8 cellular contexts compared by ENCODE assay signal in genomic region chr11:35412285-35412684, GRCh38. TPM values are rescaled to one million over a fixed set of nuclear protein-coding genes. Genes with fewer than 3 reads are reported as not detected.
DNase-seq lines count a peak whose midpoint lies in the region; ATAC-seq and TF ChIP-seq lines count a peak whose summit lies in the region.

No MANE protein-coding gene starts in this region.

- peaks cover 48% of the 10 kb centered on the region for H3K27me3 ChIP-seq in CD4-positive, alpha-beta T cell (ENCODE audit: control insufficient read depth, insufficient read depth, low read length)
- peaks cover 24% of the 10 kb centered on the region for H3K27me3 ChIP-seq in kidney epithelial cell (ENCODE audit: control insufficient read depth, insufficient read depth, low read length)

- intact Hi-C loops in CD4-positive, alpha-beta T cell (cut with DNase I, micrococcal nuclease), result loop anchor here (5.0 to 10.0 kb wide), 2 partner anchors 825 to 907 kb away; no protein-coding TSS in a partner anchor

- in situ Hi-C loops in SK-MEL-5 (cut with HindIII; ENCODE audit: low pct_unique_long_range_greater_than_20kb, low sequenced_read_pairs), result no loop called here

- H3K27ac Mint-ChIP-seq in CD4-positive, alpha-beta T cell, result no peak overlapping the region

- no peak overlapping the region for H3K4me3 ChIP-seq in HEK293 (ENCODE audit: low read depth, low read length)
- H3K4me3 ChIP-seq in kidney epithelial cell (ENCODE audit: low read depth, low read length), result no peak overlapping the region

- no peak overlapping the region for H3K4me3 Mint-ChIP-seq in CD4-positive, alpha-beta T cell

- H3K9me3 ChIP-seq in CD4-positive, alpha-beta T cell (ENCODE audit: control insufficient read depth, low read length), result no peaks in the 10 kb centered on the region
- no peaks in the 10 kb centered on the region for H3K9me3 ChIP-seq in HEK293 (ENCODE audit: control insufficient read depth, insufficient read depth, low read depth, low read length)

- peaks cover 57% of the 10 kb centered on the region for H3K27me3 Mint-ChIP-seq in CD4-positive, alpha-beta T cell

- no peak overlapping the region for H3K27ac ChIP-seq in CD4-positive, alpha-beta T cell (ENCODE audit: low read depth, low read length)
- H3K27ac ChIP-seq in HEK293 (ENCODE audit: extremely low read depth, low read depth, low read length), result no peak overlapping the region

- POLR2A ChIA-PET in CD4-positive, alpha-beta T cell (lab: Charles Lee), result no interaction called here
- POLR2A ChIA-PET in HEK293 (lab: Yijun Ruan, JAX), result no interaction called here

- no peaks in the 10 kb centered on the region for H3K36me3 Mint-ChIP-seq in CD4-positive, alpha-beta T cell (ENCODE audit: low read depth)

- no peaks in the 10 kb centered on the region for H3K4me1 ChIP-seq in HEK293 (ENCODE audit: control insufficient read depth, insufficient read depth, low read length)

- TF ChIP-seq CTCF in CD4-positive, alpha-beta T cell (IDR thresholded peaks at IDR 0.05), result peak; percentile 39
- TF ChIP-seq CTCF in HEK293 (tag by site-specific recombination; IDR thresholded peaks at IDR 0.05) (no peak), kidney epithelial cell (IDR thresholded peaks at IDR 0.05; ENCODE audit: insufficient read depth, low read length, poor library complexity, severe bottlenecking) (peak; percentile 51)

- no peak for DNase-seq in CD4-positive, alpha-beta T cell
- DNase-seq in SK-MEL-5 (ENCODE audit: low read depth, low spot score) (peak; percentile 72), kidney epithelial cell (ENCODE audit: low read depth) (no peak), OCI-M2 (lab: John Stamatoyannopoulos, UW; ENCODE audit: unreplicated experiment) (no peak), NCI-H146 treated with DMSO at 0.1 percent for 48 hours (lab: John Stamatoyannopoulos, UW; ENCODE audit: unreplicated experiment) (no peak)
- DNase-seq in stimulated activated naive CD4-positive, alpha-beta T cell (lab: John Stamatoyannopoulos, UW), result no peak

- CTCF ChIA-PET in CD4-positive, alpha-beta T cell (lab: Charles Lee), result no interaction called here
- CTCF ChIA-PET in HEK293 (lab: Yijun Ruan, JAX), result interaction anchor here (0.6 to 2.0 kb wide), 16 partner anchors 9 to 1009 kb away, joined by 3 to 13 read pairs (median 4); no protein-coding TSS in a partner anchor

- no peak for ATAC-seq in CD4-positive, alpha-beta T cell (ENCODE audit: poor library complexity)
- ATAC-seq in GM21515 (IDR thresholded peaks at IDR 0.05; ENCODE audit: unreplicated experiment), result no peak

- no peaks in the 10 kb centered on the region for H3K4me1 Mint-ChIP-seq in CD4-positive, alpha-beta T cell (ENCODE audit: low read depth)

- H3K9me3 Mint-ChIP-seq in CD4-positive, alpha-beta T cell, result no peaks in the 10 kb centered on the region

- H3K36me3 ChIP-seq in HEK293 (ENCODE audit: control insufficient read depth in 2 of 2, insufficient read depth in 1 of 2, low read length in 2 of 2) (no peaks in the 10 kb centered on the region), kidney epithelial cell (ENCODE audit: control insufficient read depth, insufficient read depth, low read length) (no peaks in the 10 kb centered on the region)

TF ChIP-seq in HEK293, 187 proteins besides CTCF, POLR2A, EP300 and RAD21:
- TF ChIP-seq OVOL3 (tag by site-specific recombination; IDR thresholded peaks at IDR 0.05), result no peak
- TF ChIP-seq ZNF843 (tag by site-specific recombination; IDR thresholded peaks at IDR 0.05), result no peak
- TF ChIP-seq ZNF654 (tag by site-specific recombination; IDR thresholded peaks at IDR 0.05; ENCODE audit: low read depth), result peak; percentile 36
- peak; percentile 64 for TF ChIP-seq IKZF3 (tag by site-specific recombination; IDR thresholded peaks at IDR 0.05)
TF ChIP-seq in HEK293: peak in this region for 2.

RNA-seq across cellular contexts. Expression of gene SLC1A2, which starts 7.1 kb away (rescaled TPM):
- not detected for total RNA-seq in CD4-positive, alpha-beta T cell
- 0.03 and 0.71 TPM in 2 replicates for total RNA-seq in SK-MEL-5 (2014; rRNA removed; shearing (Covaris generic))
- 0.05 and 0.15 TPM in 2 replicates for polyA plus RNA-seq in SK-MEL-5 (2015; cell fraction: cytosol; rRNA removed)
- 0.06 TPM in 1 of 2 replicates, not detected in the other for polyA plus RNA-seq in SK-MEL-5 (2015; cell fraction: nucleus; rRNA removed)
- not detected in 2 replicates for total RNA-seq in kidney epithelial cell
